Comparison of ENCODE assay signal across 23 cellular contexts in genomic region chr10:124016795-124017375, GRCh38.
"Had no signal": no experiment of that assay in that cellular context is flagged by ENCODE, and none has a peak within 500 bp of the region (broad histone marks: within the 10 kb centered on the region; RNA-seq: fewer than 3 reads in every experiment).

No MANE protein-coding gene starts in this region.

- H3K4me3 ChIP-seq: colonic mucosa, dorsolateral prefrontal cortex, esophagus squamous epithelium, gastrocnemius medialis, left ventricle myocardium inferior, right lobe of liver, skin epidermis, testis, uterus had no signal

- H3K27me3 ChIP-seq: colonic mucosa, dorsolateral prefrontal cortex, esophagus squamous epithelium, gastrocnemius medialis, right lobe of liver, testis, uterus had no signal

- H3K36me3 ChIP-seq: colonic mucosa, gastrocnemius medialis, left ventricle myocardium inferior, uterus had no signal

- H3K27ac ChIP-seq: colonic mucosa, esophagus squamous epithelium, gastrocnemius medialis, left ventricle myocardium inferior, right lobe of liver, skin epidermis, testis, uterus had no signal

- DNase-seq: activated CD4-positive, alpha-beta memory T cell treated with anti-CD3 and anti-CD28 coated beads, Interleukin-2, amount 10 ng/mL, durations not matched to agents 7 days and 5 days; activated CD4-positive, alpha-beta T cell treated with anti-CD3 and anti-CD28 coated beads for 48 hours; activated CD4-positive, CD25-positive, alpha-beta regulatory T cell; activated effector memory CD4-positive, alpha-beta T cell treated with anti-CD3 and anti-CD28 coated beads, Interleukin-2, amount 50 U/mL, for 16 hours; activated naive CD4-positive, alpha-beta T cell treated with anti-CD3 and anti-CD28 coated beads, Interleukin-2, amount 10 ng/mL, durations not matched to agents 7 days and 5 days; activated T-cell treated with anti-CD3 and anti-CD28 coated beads for 4 hours; amygdala; colonic mucosa; dorsolateral prefrontal cortex; esophagus squamous epithelium; gastrocnemius medialis; head of caudate nucleus; islet precursor cell; left ventricle myocardium inferior; mammary epithelial cell; natural killer cell; nucleus accumbens; stimulated activated CD4-positive, alpha-beta T cell treated with anti-CD3 and anti-CD28 coated beads, Interleukin-2, amount 100 ng/mL, for 24 hours; T-helper 17 cell; testis; uterus had no signal

- H3K9me3 ChIP-seq: colonic mucosa, gastrocnemius medialis, right lobe of liver, testis, uterus had no signal

- H3K4me1 ChIP-seq: colonic mucosa, gastrocnemius medialis, left ventricle myocardium inferior, testis, uterus had no signal
